In genomic region chr4:148951346-148951745, GRCh38 we compare ENCODE assay signal across 16 cellular contexts.
"Had no signal": no experiment of that assay in that cellular context is flagged by ENCODE, and none has a peak within 500 bp of the region (broad histone marks: within the 10 kb centered on the region; RNA-seq: fewer than 3 reads in every experiment).

No MANE protein-coding gene starts in this region.

- DNase-seq: activated CD4-positive, alpha-beta T cell treated with anti-CD3 and anti-CD28 coated beads, Interleukin-2, amount 50 U/mL, for 4 hours; foreskin melanocyte; glutamatergic neuron; hypothalamus; left lung; naive thymus-derived CD4-positive, alpha-beta T cell; stimulated activated CD4-positive, alpha-beta T cell treated with anti-CD3 and anti-CD28 coated beads, Interleukin-4, amount 100 ng/mL, for 4 hours; stimulated activated naive B cell treated with anti-CD40 and anti-IgM and Interleukin-4, amounts not matched to agents 10 μg/mL and 1 μg/mL and 100 μg/mL, for 72 hours; SW 1271; T-helper 2 cell; upper lobe of right lung had no signal

- H3K4me2 ChIP-seq: neural progenitor cell had no signal

- H3K79me2 ChIP-seq: parathyroid adenoma had no signal

- ATAC-seq: left lung; naive thymus-derived CD4-positive, alpha-beta T cell; sciatic nerve; stimulated activated naive B cell treated with anti-CD40 and anti-IgM and Interleukin-4, amounts not matched to agents 10 μg/mL and 1 μg/mL and 100 μg/mL, for 72 hours; upper lobe of right lung had no signal

- H3K36me3 ChIP-seq: left lung, neural progenitor cell, thoracic aorta, upper lobe of right lung had no signal

- H3K9me3 ChIP-seq: left lung, thoracic aorta, upper lobe of right lung had no signal

- H3K4me3 ChIP-seq: left lung, neural progenitor cell, thoracic aorta, upper lobe of right lung had no signal

- H3K27ac ChIP-seq: epithelial cell of prostate, left lung, neural progenitor cell, parathyroid adenoma, thoracic aorta, upper lobe of right lung had no signal

- H3K4me1 ChIP-seq: left lung, neural progenitor cell, parathyroid adenoma, upper lobe of right lung had no signal

- H2AFZ ChIP-seq: neural progenitor cell, parathyroid adenoma had no signal

- H3K27me3 ChIP-seq: left lung, neural progenitor cell, upper lobe of right lung had no signal

- H3K9ac ChIP-seq: neural progenitor cell, parathyroid adenoma had no signal
